ENCODE assay signal across 15 cellular contexts in genomic region chr6:23091795-23092194, GRCh38.
"Had no signal": no experiment of that assay in that cellular context is flagged by ENCODE, and none has a peak within 500 bp of the region (broad histone marks: within the 10 kb centered on the region; RNA-seq: fewer than 3 reads in every experiment).

No MANE protein-coding gene starts in this region.

- H3K4me3 ChIP-seq: adrenal gland, coronary artery, right lobe of liver, spleen, thoracic aorta had no signal

- H3K27me3 ChIP-seq: adrenal gland, right lobe of liver, spleen had no signal

- H3K36me3 ChIP-seq: adrenal gland, right lobe of liver, spleen, thoracic aorta had no signal

- ATAC-seq: left lobe of liver, right lobe of liver had no signal

- H3K27ac ChIP-seq: adrenal gland, coronary artery, right lobe of liver, spleen, thoracic aorta, VCaP had no signal

- DNase-seq: activated CD4-positive, alpha-beta T cell treated with anti-CD3 and anti-CD28 coated beads for 1 hour; activated CD4-positive, alpha-beta T cell treated with anti-CD3 and anti-CD28 coated beads, Interleukin-2, amount 50 U/mL, for 4 hours; activated effector memory CD4-positive, alpha-beta T cell treated with Interleukin-2 at 50 U/mL for 16 hours; activated naive CD4-positive, alpha-beta T cell treated with anti-CD3 and anti-CD28 coated beads, Interleukin-2, amount 50 U/mL, for 16 hours; activated T-cell treated with anti-CD3 and anti-CD28 coated beads, Interleukin-2, amount 50 U/mL, for 1 hour; adrenal gland; caudate nucleus; effector CD4-positive, alpha-beta T cell; islet precursor cell; right lobe of liver; spleen had no signal

- H3K9me3 ChIP-seq: adrenal gland, right lobe of liver, thoracic aorta had no signal

- H3K4me1 ChIP-seq: adrenal gland, right lobe of liver, spleen had no signal
